In the genomic region with DNA sequence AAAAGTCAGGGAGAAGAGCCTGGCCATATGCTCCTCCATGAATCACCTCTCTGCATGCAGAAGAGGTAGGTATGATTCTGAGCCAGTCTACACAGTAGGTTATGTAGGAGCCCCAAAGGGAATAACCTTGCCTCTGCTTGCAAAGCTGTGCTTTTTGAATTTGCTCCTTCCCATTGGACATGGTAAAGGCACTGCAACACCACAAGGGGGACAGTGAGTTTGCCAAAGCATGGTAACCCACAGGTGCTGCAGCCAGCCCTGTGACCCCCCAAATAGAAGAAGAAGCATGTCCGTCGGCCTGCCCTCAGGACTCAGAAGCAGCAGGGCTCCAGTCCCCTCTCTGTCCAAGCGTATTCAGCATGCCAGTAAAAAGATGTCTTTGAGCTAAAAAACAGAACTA, we compare ENCODE assay signal across 2 cellular contexts.
TF ChIP-seq lines count a peak whose summit lies in the region.

No MANE protein-coding gene starts in this region.

TF ChIP-seq in SK-N-SH, 30 proteins besides CTCF, POLR2A, EP300 and RAD21 (continued from another document):
- TF ChIP-seq, protein P1, sequence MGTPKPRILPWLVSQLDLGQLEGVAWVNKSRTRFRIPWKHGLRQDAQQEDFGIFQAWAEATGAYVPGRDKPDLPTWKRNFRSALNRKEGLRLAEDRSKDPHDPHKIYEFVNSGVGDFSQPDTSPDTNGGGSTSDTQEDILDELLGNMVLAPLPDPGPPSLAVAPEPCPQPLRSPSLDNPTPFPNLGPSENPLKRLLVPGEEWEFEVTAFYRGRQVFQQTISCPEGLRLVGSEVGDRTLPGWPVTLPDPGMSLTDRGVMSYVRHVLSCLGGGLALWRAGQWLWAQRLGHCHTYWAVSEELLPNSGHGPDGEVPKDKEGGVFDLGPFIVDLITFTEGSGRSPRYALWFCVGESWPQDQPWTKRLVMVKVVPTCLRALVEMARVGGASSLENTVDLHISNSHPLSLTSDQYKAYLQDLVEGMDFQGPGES (IDR thresholded peaks at IDR 0.05; ENCODE audit: low read depth, low read length), result no peak
- TF ChIP-seq, protein P2, sequence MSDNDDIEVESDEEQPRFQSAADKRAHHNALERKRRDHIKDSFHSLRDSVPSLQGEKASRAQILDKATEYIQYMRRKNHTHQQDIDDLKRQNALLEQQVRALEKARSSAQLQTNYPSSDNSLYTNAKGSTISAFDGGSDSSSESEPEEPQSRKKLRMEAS (IDR thresholded peaks at IDR 0.05; ENCODE audit: low read depth), result no peak
- no peak for TF ChIP-seq RXRA (IDR thresholded peaks at IDR 0.05; ENCODE audit: borderline replicate concordance, low read depth)
- no peak for TF ChIP-seq ELF1 (IDR thresholded peaks at IDR 0.05)
- no peak for TF ChIP-seq GATA2 (CRISPR knock-in tag; IDR thresholded peaks at IDR 0.05)
- TF ChIP-seq, protein P3, sequence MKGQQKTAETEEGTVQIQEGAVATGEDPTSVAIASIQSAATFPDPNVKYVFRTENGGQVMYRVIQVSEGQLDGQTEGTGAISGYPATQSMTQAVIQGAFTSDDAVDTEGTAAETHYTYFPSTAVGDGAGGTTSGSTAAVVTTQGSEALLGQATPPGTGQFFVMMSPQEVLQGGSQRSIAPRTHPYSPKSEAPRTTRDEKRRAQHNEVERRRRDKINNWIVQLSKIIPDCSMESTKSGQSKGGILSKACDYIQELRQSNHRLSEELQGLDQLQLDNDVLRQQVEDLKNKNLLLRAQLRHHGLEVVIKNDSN (IDR thresholded peaks at IDR 0.05; ENCODE audit: borderline replicate concordance, low read depth), result no peak
- TF ChIP-seq MXI1 (IDR thresholded peaks at IDR 0.05; ENCODE audit: low read depth, low read length), result no peak
- TF ChIP-seq, protein P4, sequence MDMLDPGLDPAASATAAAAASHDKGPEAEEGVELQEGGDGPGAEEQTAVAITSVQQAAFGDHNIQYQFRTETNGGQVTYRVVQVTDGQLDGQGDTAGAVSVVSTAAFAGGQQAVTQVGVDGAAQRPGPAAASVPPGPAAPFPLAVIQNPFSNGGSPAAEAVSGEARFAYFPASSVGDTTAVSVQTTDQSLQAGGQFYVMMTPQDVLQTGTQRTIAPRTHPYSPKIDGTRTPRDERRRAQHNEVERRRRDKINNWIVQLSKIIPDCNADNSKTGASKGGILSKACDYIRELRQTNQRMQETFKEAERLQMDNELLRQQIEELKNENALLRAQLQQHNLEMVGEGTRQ (IDR thresholded peaks at IDR 0.05; ENCODE audit: borderline replicate concordance, low read depth, low read length), result no peak
- no peak for TF ChIP-seq FOSL2 (IDR thresholded peaks at IDR 0.05; ENCODE audit: borderline replicate concordance, low read depth)
- TF ChIP-seq NRF1 (IDR thresholded peaks at IDR 0.05; ENCODE audit: low read depth, low read length), result no peak
- TF ChIP-seq, protein P5, sequence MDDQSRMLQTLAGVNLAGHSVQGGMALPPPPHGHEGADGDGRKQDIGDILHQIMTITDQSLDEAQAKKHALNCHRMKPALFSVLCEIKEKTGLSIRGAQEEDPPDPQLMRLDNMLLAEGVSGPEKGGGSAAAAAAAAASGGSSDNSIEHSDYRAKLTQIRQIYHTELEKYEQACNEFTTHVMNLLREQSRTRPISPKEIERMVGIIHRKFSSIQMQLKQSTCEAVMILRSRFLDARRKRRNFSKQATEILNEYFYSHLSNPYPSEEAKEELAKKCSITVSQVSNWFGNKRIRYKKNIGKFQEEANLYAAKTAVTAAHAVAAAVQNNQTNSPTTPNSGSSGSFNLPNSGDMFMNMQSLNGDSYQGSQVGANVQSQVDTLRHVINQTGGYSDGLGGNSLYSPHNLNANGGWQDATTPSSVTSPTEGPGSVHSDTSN (IDR thresholded peaks at IDR 0.05), result no peak
- TF ChIP-seq EZH2phosphoT487 (IDR thresholded peaks at IDR 0.05; ENCODE audit: borderline replicate concordance, low read depth), result no peak

TF ChIP-seq in SK-N-SH treated with all-trans-retinoic acid at 6 μM for 48 hours, 23 proteins besides CTCF, POLR2A, EP300 and RAD21 (continued from another document):
- TF ChIP-seq ZNF8 (CRISPR knock-in tag; IDR thresholded peaks at IDR 0.05), result no peak
- TF ChIP-seq, protein P6, sequence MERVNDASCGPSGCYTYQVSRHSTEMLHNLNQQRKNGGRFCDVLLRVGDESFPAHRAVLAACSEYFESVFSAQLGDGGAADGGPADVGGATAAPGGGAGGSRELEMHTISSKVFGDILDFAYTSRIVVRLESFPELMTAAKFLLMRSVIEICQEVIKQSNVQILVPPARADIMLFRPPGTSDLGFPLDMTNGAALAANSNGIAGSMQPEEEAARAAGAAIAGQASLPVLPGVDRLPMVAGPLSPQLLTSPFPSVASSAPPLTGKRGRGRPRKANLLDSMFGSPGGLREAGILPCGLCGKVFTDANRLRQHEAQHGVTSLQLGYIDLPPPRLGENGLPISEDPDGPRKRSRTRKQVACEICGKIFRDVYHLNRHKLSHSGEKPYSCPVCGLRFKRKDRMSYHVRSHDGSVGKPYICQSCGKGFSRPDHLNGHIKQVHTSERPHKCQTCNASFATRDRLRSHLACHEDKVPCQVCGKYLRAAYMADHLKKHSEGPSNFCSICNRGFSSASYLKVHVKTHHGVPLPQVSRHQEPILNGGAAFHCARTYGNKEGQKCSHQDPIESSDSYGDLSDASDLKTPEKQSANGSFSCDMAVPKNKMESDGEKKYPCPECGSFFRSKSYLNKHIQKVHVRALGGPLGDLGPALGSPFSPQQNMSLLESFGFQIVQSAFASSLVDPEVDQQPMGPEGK (CRISPR knock-in tag; IDR thresholded peaks at IDR 0.05; ENCODE audit: borderline replicate concordance), result no peak
- TF ChIP-seq PPARA (CRISPR knock-in tag; IDR thresholded peaks at IDR 0.05; ENCODE audit: borderline replicate concordance), result no peak
- TF ChIP-seq TOX (CRISPR knock-in tag; IDR thresholded peaks at IDR 0.05; ENCODE audit: borderline replicate concordance), result no peak
- TF ChIP-seq, protein P7, sequence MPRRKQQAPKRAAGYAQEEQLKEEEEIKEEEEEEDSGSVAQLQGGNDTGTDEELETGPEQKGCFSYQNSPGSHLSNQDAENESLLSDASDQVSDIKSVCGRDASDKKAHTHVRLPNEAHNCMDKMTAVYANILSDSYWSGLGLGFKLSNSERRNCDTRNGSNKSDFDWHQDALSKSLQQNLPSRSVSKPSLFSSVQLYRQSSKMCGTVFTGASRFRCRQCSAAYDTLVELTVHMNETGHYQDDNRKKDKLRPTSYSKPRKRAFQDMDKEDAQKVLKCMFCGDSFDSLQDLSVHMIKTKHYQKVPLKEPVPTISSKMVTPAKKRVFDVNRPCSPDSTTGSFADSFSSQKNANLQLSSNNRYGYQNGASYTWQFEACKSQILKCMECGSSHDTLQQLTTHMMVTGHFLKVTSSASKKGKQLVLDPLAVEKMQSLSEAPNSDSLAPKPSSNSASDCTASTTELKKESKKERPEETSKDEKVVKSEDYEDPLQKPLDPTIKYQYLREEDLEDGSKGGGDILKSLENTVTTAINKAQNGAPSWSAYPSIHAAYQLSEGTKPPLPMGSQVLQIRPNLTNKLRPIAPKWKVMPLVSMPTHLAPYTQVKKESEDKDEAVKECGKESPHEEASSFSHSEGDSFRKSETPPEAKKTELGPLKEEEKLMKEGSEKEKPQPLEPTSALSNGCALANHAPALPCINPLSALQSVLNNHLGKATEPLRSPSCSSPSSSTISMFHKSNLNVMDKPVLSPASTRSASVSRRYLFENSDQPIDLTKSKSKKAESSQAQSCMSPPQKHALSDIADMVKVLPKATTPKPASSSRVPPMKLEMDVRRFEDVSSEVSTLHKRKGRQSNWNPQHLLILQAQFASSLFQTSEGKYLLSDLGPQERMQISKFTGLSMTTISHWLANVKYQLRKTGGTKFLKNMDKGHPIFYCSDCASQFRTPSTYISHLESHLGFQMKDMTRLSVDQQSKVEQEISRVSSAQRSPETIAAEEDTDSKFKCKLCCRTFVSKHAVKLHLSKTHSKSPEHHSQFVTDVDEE (CRISPR knock-in tag; IDR thresholded peaks at IDR 0.05), result no peak
- no peak for TF ChIP-seq RARB (CRISPR knock-in tag; IDR thresholded peaks at IDR 0.05)
- no peak for TF ChIP-seq ESRRG (CRISPR knock-in tag; IDR thresholded peaks at IDR 0.05)
- no peak for TF ChIP-seq GLIS3 (CRISPR knock-in tag; IDR thresholded peaks at IDR 0.05)
- TF ChIP-seq BACH2 (CRISPR knock-in tag; IDR thresholded peaks at IDR 0.05; ENCODE audit: borderline replicate concordance), result no peak
- TF ChIP-seq, protein P8, sequence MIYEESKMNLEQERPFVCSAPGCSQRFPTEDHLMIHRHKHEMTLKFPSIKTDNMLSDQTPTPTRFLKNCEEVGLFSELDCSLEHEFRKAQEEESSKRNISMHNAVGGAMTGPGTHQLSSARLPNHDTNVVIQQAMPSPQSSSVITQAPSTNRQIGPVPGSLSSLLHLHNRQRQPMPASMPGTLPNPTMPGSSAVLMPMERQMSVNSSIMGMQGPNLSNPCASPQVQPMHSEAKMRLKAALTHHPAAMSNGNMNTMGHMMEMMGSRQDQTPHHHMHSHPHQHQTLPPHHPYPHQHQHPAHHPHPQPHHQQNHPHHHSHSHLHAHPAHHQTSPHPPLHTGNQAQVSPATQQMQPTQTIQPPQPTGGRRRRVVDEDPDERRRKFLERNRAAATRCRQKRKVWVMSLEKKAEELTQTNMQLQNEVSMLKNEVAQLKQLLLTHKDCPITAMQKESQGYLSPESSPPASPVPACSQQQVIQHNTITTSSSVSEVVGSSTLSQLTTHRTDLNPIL (CRISPR knock-in tag; IDR thresholded peaks at IDR 0.05; ENCODE audit: low read depth), result no peak
- TF ChIP-seq CSDC2 (CRISPR knock-in tag; IDR thresholded peaks at IDR 0.05), result no peak
